Comparison of ENCODE assay signal across 1 cellular context in the genomic region with DNA sequence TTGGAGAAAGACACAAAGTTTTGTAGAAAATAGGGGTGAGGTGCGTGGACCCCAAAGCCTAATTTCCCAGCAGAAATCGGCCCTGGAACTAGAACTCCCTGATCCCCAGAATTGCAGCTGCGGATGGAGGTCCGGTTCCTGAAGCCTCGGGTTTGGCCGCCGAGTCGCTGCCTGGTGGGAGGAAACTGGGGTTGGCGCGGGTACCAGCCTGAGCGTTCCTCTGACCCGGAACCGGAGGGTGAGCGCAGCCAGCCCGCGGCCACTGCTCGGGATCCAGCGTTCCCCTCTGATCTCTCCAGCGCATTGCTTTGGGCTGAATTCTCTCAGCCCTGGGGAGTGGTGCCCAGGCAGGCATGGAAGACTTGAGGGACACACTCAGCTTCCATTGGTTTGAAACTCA.
TF ChIP-seq lines count a peak whose summit lies in the region.

No MANE protein-coding gene starts in this region.

TF ChIP-seq in H1, 55 proteins besides CTCF, POLR2A, EP300 and RAD21 (continued from another document):
- TF ChIP-seq GABPA (IDR thresholded peaks at IDR 0.05; ENCODE audit: borderline replicate concordance, insufficient read depth, low read length) (peak; percentile 52; the same call in 1 of the 2 replicates), CHD7 (IDR thresholded peaks at IDR 0.05; ENCODE audit: insufficient replicate concordance, low read length) (no peak), YY1 (IDR thresholded peaks at IDR 0.05; ENCODE audit: low read depth, low read length) (no peak), NRF1 (IDR thresholded peaks at IDR 0.05; ENCODE audit: low read depth, low read length) (no peak), ATF3 (IDR thresholded peaks at IDR 0.05; ENCODE audit: insufficient read depth, low read depth, low read length) (no peak), TBP (IDR thresholded peaks at IDR 0.05; ENCODE audit: low read depth, low read length) (0 out of 2 replicates have a peak, but pooled peaks have one; percentile 39), CEBPB (IDR thresholded peaks at IDR 0.05; ENCODE audit: low read depth, low read length) (no peak), KDM1A (IDR thresholded peaks at IDR 0.05; ENCODE audit: borderline replicate concordance, low read length) (no peak), SUZ12 (IDR thresholded peaks at IDR 0.05; ENCODE audit: low read length) (no peak), NANOG (IDR thresholded peaks at IDR 0.05; ENCODE audit: insufficient read depth, low read depth, low read length, poor library complexity, severe bottlenecking) (no peak), SP2 (IDR thresholded peaks at IDR 0.05; ENCODE audit: low read length) (no peak), PHF8 (conservative IDR thresholded peaks at IDR 0.05; ENCODE audit: low read depth, low read length) (no peak)
- TF ChIP-seq, protein P1, sequence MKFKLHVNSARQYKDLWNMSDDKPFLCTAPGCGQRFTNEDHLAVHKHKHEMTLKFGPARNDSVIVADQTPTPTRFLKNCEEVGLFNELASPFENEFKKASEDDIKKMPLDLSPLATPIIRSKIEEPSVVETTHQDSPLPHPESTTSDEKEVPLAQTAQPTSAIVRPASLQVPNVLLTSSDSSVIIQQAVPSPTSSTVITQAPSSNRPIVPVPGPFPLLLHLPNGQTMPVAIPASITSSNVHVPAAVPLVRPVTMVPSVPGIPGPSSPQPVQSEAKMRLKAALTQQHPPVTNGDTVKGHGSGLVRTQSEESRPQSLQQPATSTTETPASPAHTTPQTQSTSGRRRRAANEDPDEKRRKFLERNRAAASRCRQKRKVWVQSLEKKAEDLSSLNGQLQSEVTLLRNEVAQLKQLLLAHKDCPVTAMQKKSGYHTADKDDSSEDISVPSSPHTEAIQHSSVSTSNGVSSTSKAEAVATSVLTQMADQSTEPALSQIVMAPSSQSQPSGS (IDR thresholded peaks at IDR 0.05; ENCODE audit: low read length) = no peak
TF ChIP-seq in H1: peak in this region for 2.
